2 cellular contexts compared by ENCODE assay signal in the genomic region with DNA sequence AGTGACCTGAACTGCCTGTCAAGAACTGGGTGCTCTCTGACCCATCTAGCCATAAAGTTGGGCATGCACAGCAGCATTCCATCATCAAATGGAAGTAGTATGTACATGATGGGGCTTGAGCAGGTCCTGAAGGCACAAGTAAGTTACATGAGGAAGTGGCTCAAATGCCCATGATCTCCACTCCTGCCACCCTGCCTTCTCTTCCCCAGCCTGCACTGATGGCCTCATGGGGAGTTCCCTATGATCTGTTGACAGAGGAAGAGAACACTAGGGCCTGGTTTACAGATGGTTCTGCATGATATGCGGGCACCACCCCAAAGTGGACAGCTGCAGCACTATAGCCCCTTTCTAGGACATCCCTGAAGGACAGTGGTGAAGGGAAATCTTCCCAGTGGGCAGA. TPM values are rescaled to one million over a fixed set of nuclear protein-coding genes. Genes with fewer than 3 reads are reported as not detected.
"Had no signal": no experiment of that assay in that cellular context is flagged by ENCODE, and none has a peak within 500 bp of the region (broad histone marks: within the 10 kb centered on the region; RNA-seq: fewer than 3 reads in every experiment).

No MANE protein-coding gene starts in this region.

RNA-seq across cellular contexts. Expression of gene CABP1, which starts 28.9 kb away (rescaled TPM):
- total RNA-seq: osteoblast, renal cortical epithelial cell had no signal
